10 cellular contexts compared by ENCODE assay signal in genomic region chr6:118665011-118665410, GRCh38. TPM values are rescaled to one million over a fixed set of nuclear protein-coding genes. Genes with fewer than 3 reads are reported as not detected.
DNase-seq lines count a peak whose midpoint lies in the region; ATAC-seq, FAIRE-seq and TF ChIP-seq lines count a peak whose summit lies in the region.
"Had no signal": no experiment of that assay in that cellular context is flagged by ENCODE, and none has a peak within 500 bp of the region (broad histone marks: within the 10 kb centered on the region; RNA-seq: fewer than 3 reads in every experiment).

No MANE protein-coding gene starts in this region.

- no peak overlapping the region for H3K27ac ChIP-seq in PC-9

- no TSS peak for BruUV-seq in PC-9 (replicated peaks; lab: Mats Ljungman, UMichigan)

- FAIRE-seq in GM12892 (lab: Jason Lieb, UNC) = peak; percentile 71

- no peaks in the 10 kb centered on the region for H3K27me3 ChIP-seq in PC-9 (ENCODE audit: insufficient read depth, low read depth)
- H3K27me3 ChIP-seq: esophagus squamous epithelium had no signal

- CTCF ChIA-PET in activated CD4-positive, alpha-beta memory T cell treated with anti-CD3 and anti-CD28 coated beads for 36 hours (lab: Charles Lee) = interaction anchor here (0.8 to 1.4 kb wide), 3 partner anchors 9 to 13 kb away, joined by 3 to 8 read pairs (median 3); partner anchors contain the start of gene CEP85L
- CTCF ChIA-PET in PC-9 (lab: Charles Lee) = no interaction called here

- no peak overlapping the region for H2AFZ ChIP-seq in PC-9

- peaks cover 76% of the 10 kb centered on the region for H3K4me1 Mint-ChIP-seq in activated CD4-positive, alpha-beta memory T cell treated with anti-CD3 and anti-CD28 coated beads for 36 hours (ENCODE audit: low read depth)
- peaks cover 24 to 26% of the 10 kb centered on the region in 2 donors for H3K4me1 Mint-ChIP-seq in natural killer cell treated with Interleukin-12 subunit alpha and Interleukin-12 subunit beta and Interleukin-15 and Interleukin-18, amount 100 ng/mL, for 72 hours (ENCODE audit: low read depth in 2 of 2)

- H3F3A ChIP-seq in PC-9 (ENCODE audit: insufficient read depth, low read depth) = peaks cover 16% of the 10 kb centered on the region

- H3K27ac Mint-ChIP-seq in activated CD4-positive, alpha-beta memory T cell treated with anti-CD3 and anti-CD28 coated beads for 36 hours = peak overlapping the region; percentile 93
- H3K27ac Mint-ChIP-seq in natural killer cell treated with Interleukin-12 subunit alpha and Interleukin-12 subunit beta and Interleukin-15 and Interleukin-18, amount 100 ng/mL, for 72 hours = peak overlapping the region; percentile 45 to 78

- ATAC-seq in HG02759 (IDR thresholded peaks at IDR 0.05; ENCODE audit: unreplicated experiment) = peak; percentile 46
- no peak for ATAC-seq in natural killer cell treated with Interleukin-12 subunit alpha and Interleukin-12 subunit beta and Interleukin-15 and Interleukin-18, amount 100 ng/mL, for 72 hours

- no peaks in the 10 kb centered on the region for H3K9me2 ChIP-seq in PC-9 (ENCODE audit: insufficient read depth)

- 0 out of 2 replicates have a peak, but pooled peaks cover 6% of the 10 kb centered on the region for H3K79me2 ChIP-seq in PC-9 (ENCODE audit: low read depth)

- no peak overlapping the region for H3K4me3 ChIP-seq in PC-9

- H3K36me3 ChIP-seq in PC-9 (ENCODE audit: low read depth) = peaks cover 4% of the 10 kb centered on the region; the same call in 1 of the 2 replicates
- H3K36me3 ChIP-seq: esophagus squamous epithelium had no signal

- no peak overlapping the region for H3K4me2 ChIP-seq in PC-9

- DNase-seq in GM12892 (ENCODE audit: insufficient read length) = no peak
- DNase-seq in activated CD4-positive, alpha-beta memory T cell treated with anti-CD3 and anti-CD28 coated beads for 36 hours = peak; percentile 44
- no peak for DNase-seq in natural killer cell treated with Interleukin-12 subunit alpha and Interleukin-12 subunit beta and Interleukin-15 and Interleukin-18, amount 100 ng/mL, for 72 hours (ENCODE audit: low spot score)
- DNase-seq in NCI-H1436 (lab: John Stamatoyannopoulos, UW) = no peak
- DNase-seq in glomerular visceral epithelial cell (ENCODE audit: extremely low spot score) = no peak
- DNase-seq in stimulated activated naive CD4-positive, alpha-beta T cell (lab: John Stamatoyannopoulos, UW) = no peak
- no peak for DNase-seq in PC-9
- DNase-seq: activated effector memory CD4-positive, alpha-beta T cell treated with anti-CD3 and anti-CD28 coated beads, Interleukin-2, amount 50 U/mL, for 16 hours; esophagus squamous epithelium had no signal

- intact Hi-C loops in activated CD4-positive, alpha-beta memory T cell treated with anti-CD3 and anti-CD28 coated beads for 36 hours (cut with micrococcal nuclease) = loop anchor here (2.0 kb wide), 1 partner anchor 14 kb away; no protein-coding TSS in a partner anchor
- intact Hi-C loops in PC-9 (cut with micrococcal nuclease; ENCODE audit: unreplicated experiment) = no loop called here

- H3K4me1 ChIP-seq in PC-9 (replicated peaks; ENCODE audit: insufficient read depth) = peaks cover 17% of the 10 kb centered on the region

- H3K36me3 Mint-ChIP-seq in activated CD4-positive, alpha-beta memory T cell treated with anti-CD3 and anti-CD28 coated beads for 36 hours = peaks cover 9% of the 10 kb centered on the region
- no peaks in the 10 kb centered on the region for H3K36me3 Mint-ChIP-seq in natural killer cell treated with Interleukin-12 subunit alpha and Interleukin-12 subunit beta and Interleukin-15 and Interleukin-18, amount 100 ng/mL, for 72 hours

- POLR2A ChIA-PET in activated CD4-positive, alpha-beta memory T cell treated with anti-CD3 and anti-CD28 coated beads for 36 hours (lab: Charles Lee) = interaction anchor here (0.9 to 2.2 kb wide), 3 partner anchors 13 to 45 kb away, joined by 3 to 10 read pairs (median 9); partner anchors contain the start of gene CEP85L
- POLR2A ChIA-PET in PC-9 (lab: Charles Lee; ENCODE audit: unreplicated experiment) = no interaction called here

- H4K20me1 ChIP-seq in PC-9 (ENCODE audit: insufficient read depth) = no peaks in the 10 kb centered on the region

- no peaks in the 10 kb centered on the region for H3K9me3 ChIP-seq in PC-9 (ENCODE audit: insufficient read depth, low read depth)
- H3K9me3 ChIP-seq: esophagus squamous epithelium had no signal

- peak overlapping the region; percentile 86 for H3K4me3 Mint-ChIP-seq in activated CD4-positive, alpha-beta memory T cell treated with anti-CD3 and anti-CD28 coated beads for 36 hours
- H3K4me3 Mint-ChIP-seq in natural killer cell treated with Interleukin-12 subunit alpha and Interleukin-12 subunit beta and Interleukin-15 and Interleukin-18, amount 100 ng/mL, for 72 hours = peak overlapping the region; percentile 78

- H3K9me3 Mint-ChIP-seq in activated CD4-positive, alpha-beta memory T cell treated with anti-CD3 and anti-CD28 coated beads for 36 hours = no peaks in the 10 kb centered on the region
- H3K9me3 Mint-ChIP-seq in natural killer cell treated with Interleukin-12 subunit alpha and Interleukin-12 subunit beta and Interleukin-15 and Interleukin-18, amount 100 ng/mL, for 72 hours = no peaks in the 10 kb centered on the region

- H3K27me3 Mint-ChIP-seq in activated CD4-positive, alpha-beta memory T cell treated with anti-CD3 and anti-CD28 coated beads for 36 hours = no peaks in the 10 kb centered on the region
- H3K27me3 Mint-ChIP-seq in natural killer cell treated with Interleukin-12 subunit alpha and Interleukin-12 subunit beta and Interleukin-15 and Interleukin-18, amount 100 ng/mL, for 72 hours = no peaks in the 10 kb centered on the region

- no peak for TF ChIP-seq CTCF in PC-9 (conservative IDR thresholded peaks at IDR 0.05)

- no peak for TF ChIP-seq POLR2A in GM12892 (IDR thresholded peaks at IDR 0.05; ENCODE audit: low read depth, low read length)

RNA-seq across cellular contexts. Expression of gene CEP85L, which starts 13.6 kb away (rescaled TPM):
- polyA plus RNA-seq in GM12892 (2012; ENCODE audit: missing spikeins) = 11.5 TPM
- 10 to 100 TPM; 21.1 to 23.3 TPM for total RNA-seq in activated CD4-positive, alpha-beta memory T cell treated with anti-CD3 and anti-CD28 coated beads for 36 hours
- 10 to 100 TPM; 35.7 to 47.4 TPM for total RNA-seq in natural killer cell treated with Interleukin-12 subunit alpha and Interleukin-12 subunit beta and Interleukin-15 and Interleukin-18, amount 100 ng/mL, for 72 hours
- total RNA-seq in PC-9 (2021) = 3.0 TPM in 2 replicates
